ENCODE assay signal across 2 cellular contexts in the genomic region with DNA sequence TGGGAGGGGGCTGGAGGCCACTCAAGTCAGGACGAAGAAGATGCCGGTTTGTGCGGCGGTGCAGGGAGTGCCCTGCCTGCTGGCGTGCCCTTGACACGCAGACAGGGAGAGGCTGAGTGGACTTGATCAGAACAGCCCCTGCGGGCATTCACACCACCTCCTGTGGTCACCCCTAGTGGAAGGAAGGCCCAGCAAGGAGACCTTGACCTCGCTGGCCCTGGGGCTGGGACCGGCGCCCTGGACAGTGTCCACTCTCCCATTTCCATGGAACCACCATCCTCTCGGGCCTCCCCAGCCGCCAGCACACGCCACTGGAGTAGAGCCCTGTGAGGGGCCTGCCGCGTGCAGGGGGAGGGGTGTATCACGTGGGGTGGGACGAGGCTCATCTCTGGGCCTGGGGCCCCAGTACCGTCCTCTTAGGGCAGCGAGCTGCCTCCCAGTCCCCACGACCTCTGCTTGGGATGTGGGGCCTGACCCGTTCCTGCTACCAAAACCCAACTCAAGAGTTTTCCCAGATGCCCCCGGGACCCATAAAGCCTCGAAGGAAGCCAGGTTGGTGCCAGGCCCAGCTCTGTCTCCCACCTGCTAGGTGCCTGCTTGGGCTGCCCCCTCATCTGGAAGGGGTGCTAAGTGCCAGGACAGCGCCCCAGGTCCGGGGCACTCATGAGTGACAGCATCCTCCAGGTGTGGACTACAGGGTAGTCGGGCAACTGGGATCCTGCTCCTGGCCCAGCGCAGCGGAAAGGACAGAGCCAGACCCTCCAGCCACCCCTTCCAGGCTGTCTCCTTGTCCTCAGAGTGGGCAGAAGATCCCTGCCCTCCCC.
TF ChIP-seq lines count a peak whose summit lies in the region.

No MANE protein-coding gene starts in this region.

TF ChIP-seq in IMR-90, 13 proteins besides CTCF, POLR2A, EP300 and RAD21:
- no peak for TF ChIP-seq BHLHE40 (IDR thresholded peaks at IDR 0.05; ENCODE audit: low read depth, low read length)
- no peak for TF ChIP-seq CEBPB (IDR thresholded peaks at IDR 0.05; ENCODE audit: low read depth, low read length)
- no peak for TF ChIP-seq MXI1 (IDR thresholded peaks at IDR 0.05; ENCODE audit: borderline replicate concordance, low read depth, low read length)
- no peak for TF ChIP-seq USF2 (IDR thresholded peaks at IDR 0.05; ENCODE audit: low read depth, low read length)
- no peak for TF ChIP-seq MAZ (IDR thresholded peaks at IDR 0.05; ENCODE audit: borderline replicate concordance, low read depth, low read length)
- TF ChIP-seq RCOR1 (IDR thresholded peaks at IDR 0.05; ENCODE audit: insufficient replicate concordance, low read length), result no peak

TF ChIP-seq in HepG2, 621 proteins besides CTCF, POLR2A, EP300 and RAD21:
- TF ChIP-seq, protein P1, sequence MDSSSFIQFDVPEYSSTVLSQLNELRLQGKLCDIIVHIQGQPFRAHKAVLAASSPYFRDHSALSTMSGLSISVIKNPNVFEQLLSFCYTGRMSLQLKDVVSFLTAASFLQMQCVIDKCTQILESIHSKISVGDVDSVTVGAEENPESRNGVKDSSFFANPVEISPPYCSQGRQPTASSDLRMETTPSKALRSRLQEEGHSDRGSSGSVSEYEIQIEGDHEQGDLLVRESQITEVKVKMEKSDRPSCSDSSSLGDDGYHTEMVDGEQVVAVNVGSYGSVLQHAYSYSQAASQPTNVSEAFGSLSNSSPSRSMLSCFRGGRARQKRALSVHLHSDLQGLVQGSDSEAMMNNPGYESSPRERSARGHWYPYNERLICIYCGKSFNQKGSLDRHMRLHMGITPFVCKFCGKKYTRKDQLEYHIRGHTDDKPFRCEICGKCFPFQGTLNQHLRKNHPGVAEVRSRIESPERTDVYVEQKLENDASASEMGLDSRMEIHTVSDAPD (CRISPR knock-in tag; IDR thresholded peaks at IDR 0.05), result no peak
- TF ChIP-seq RBM39 (IDR thresholded peaks at IDR 0.05; ENCODE audit: low read depth, low read length, poor library complexity, severe bottlenecking) (no peak), ZBTB4 (CRISPR knock-in tag; IDR thresholded peaks at IDR 0.05; ENCODE audit: borderline replicate concordance) (0 out of 2 replicates have a peak, but pooled peaks have one; percentile 35), PRDM15 (CRISPR knock-in tag; IDR thresholded peaks at IDR 0.05) (no peak), RXRB (CRISPR knock-in tag; IDR thresholded peaks at IDR 0.05; ENCODE audit: borderline replicate concordance) (0 out of 2 replicates have a peak, but pooled peaks have one; percentile 12), ZNF552 (CRISPR knock-in tag; IDR thresholded peaks at IDR 0.05; ENCODE audit: borderline replicate concordance) (no peak), TOE1 (CRISPR knock-in tag; IDR thresholded peaks at IDR 0.05) (no peak), HNRNPK (IDR thresholded peaks at IDR 0.05; ENCODE audit: low read depth, low read length, poor library complexity, severe bottlenecking) (peak; percentile 56), NR2F6 (IDR thresholded peaks at IDR 0.05) (no peak), NR2F6 (CRISPR knock-in tag; IDR thresholded peaks at IDR 0.05) (peak; percentile 47), ZNF547 (CRISPR knock-in tag; IDR thresholded peaks at IDR 0.05) (no peak), RXRA (CRISPR knock-in tag; IDR thresholded peaks at IDR 0.05) (0 out of 2 replicates have a peak, but pooled peaks have one; percentile 7), ZNF839 (CRISPR knock-in tag; IDR thresholded peaks at IDR 0.05; ENCODE audit: borderline replicate concordance) (0 out of 2 replicates have a peak, but pooled peaks have one; percentile 33), ZNF775 (CRISPR knock-in tag; IDR thresholded peaks at IDR 0.05; ENCODE audit: borderline replicate concordance) (no peak), MAFF (IDR thresholded peaks at IDR 0.05; ENCODE audit: low read depth, low read length) (no peak), RARA (CRISPR knock-in tag; IDR thresholded peaks at IDR 0.05) (peak; percentile 28; the same call in 1 of the 2 replicates), ZNF484 (CRISPR knock-in tag; IDR thresholded peaks at IDR 0.05; ENCODE audit: borderline replicate concordance, low read depth) (no peak), ZBTB33 (CRISPR knock-in tag; IDR thresholded peaks at IDR 0.05) (peak; percentile 63; the same call in 1 of the 2 replicates), ZNF296 (CRISPR knock-in tag; conservative IDR thresholded peaks at IDR 0.05) (peak; percentile 86; the same call in 1 of the 2 replicates)
- TF ChIP-seq, protein P2, sequence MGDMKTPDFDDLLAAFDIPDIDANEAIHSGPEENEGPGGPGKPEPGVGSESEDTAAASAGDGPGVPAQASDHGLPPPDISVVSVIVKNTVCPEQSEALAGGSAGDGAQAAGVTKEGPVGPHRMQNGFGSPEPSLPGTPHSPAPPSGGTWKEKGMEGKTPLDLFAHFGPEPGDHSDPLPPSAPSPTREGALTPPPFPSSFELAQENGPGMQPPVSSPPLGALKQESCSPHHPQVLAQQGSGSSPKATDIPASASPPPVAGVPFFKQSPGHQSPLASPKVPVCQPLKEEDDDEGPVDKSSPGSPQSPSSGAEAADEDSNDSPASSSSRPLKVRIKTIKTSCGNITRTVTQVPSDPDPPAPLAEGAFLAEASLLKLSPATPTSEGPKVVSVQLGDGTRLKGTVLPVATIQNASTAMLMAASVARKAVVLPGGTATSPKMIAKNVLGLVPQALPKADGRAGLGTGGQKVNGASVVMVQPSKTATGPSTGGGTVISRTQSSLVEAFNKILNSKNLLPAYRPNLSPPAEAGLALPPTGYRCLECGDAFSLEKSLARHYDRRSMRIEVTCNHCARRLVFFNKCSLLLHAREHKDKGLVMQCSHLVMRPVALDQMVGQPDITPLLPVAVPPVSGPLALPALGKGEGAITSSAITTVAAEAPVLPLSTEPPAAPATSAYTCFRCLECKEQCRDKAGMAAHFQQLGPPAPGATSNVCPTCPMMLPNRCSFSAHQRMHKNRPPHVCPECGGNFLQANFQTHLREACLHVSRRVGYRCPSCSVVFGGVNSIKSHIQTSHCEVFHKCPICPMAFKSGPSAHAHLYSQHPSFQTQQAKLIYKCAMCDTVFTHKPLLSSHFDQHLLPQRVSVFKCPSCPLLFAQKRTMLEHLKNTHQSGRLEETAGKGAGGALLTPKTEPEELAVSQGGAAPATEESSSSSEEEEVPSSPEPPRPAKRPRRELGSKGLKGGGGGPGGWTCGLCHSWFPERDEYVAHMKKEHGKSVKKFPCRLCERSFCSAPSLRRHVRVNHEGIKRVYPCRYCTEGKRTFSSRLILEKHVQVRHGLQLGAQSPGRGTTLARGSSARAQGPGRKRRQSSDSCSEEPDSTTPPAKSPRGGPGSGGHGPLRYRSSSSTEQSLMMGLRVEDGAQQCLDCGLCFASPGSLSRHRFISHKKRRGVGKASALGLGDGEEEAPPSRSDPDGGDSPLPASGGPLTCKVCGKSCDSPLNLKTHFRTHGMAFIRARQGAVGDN (CRISPR knock-in tag; IDR thresholded peaks at IDR 0.05), result peak; percentile 35
- TF ChIP-seq, protein P3, sequence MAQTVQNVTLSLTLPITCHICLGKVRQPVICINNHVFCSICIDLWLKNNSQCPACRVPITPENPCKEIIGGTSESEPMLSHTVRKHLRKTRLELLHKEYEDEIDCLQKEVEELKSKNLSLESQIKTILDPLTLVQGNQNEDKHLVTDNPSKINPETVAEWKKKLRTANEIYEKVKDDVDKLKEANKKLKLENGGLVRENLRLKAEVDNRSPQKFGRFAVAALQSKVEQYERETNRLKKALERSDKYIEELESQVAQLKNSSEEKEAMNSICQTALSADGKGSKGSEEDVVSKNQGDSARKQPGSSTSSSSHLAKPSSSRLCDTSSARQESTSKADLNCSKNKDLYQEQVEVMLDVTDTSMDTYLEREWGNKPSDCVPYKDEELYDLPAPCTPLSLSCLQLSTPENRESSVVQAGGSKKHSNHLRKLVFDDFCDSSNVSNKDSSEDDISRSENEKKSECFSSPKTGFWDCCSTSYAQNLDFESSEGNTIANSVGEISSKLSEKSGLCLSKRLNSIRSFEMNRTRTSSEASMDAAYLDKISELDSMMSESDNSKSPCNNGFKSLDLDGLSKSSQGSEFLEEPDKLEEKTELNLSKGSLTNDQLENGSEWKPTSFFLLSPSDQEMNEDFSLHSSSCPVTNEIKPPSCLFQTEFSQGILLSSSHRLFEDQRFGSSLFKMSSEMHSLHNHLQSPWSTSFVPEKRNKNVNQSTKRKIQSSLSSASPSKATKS (CRISPR knock-in tag; IDR thresholded peaks at IDR 0.05), result no peak
- TF ChIP-seq, protein P4, sequence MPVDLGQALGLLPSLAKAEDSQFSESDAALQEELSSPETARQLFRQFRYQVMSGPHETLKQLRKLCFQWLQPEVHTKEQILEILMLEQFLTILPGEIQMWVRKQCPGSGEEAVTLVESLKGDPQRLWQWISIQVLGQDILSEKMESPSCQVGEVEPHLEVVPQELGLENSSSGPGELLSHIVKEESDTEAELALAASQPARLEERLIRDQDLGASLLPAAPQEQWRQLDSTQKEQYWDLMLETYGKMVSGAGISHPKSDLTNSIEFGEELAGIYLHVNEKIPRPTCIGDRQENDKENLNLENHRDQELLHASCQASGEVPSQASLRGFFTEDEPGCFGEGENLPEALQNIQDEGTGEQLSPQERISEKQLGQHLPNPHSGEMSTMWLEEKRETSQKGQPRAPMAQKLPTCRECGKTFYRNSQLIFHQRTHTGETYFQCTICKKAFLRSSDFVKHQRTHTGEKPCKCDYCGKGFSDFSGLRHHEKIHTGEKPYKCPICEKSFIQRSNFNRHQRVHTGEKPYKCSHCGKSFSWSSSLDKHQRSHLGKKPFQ (CRISPR knock-in tag; IDR thresholded peaks at IDR 0.05; ENCODE audit: insufficient replicate concordance), result peak; percentile 50
TF ChIP-seq in HepG2: peak in this region for 11.
